1 cellular context compared by ENCODE assay signal in the genomic region with DNA sequence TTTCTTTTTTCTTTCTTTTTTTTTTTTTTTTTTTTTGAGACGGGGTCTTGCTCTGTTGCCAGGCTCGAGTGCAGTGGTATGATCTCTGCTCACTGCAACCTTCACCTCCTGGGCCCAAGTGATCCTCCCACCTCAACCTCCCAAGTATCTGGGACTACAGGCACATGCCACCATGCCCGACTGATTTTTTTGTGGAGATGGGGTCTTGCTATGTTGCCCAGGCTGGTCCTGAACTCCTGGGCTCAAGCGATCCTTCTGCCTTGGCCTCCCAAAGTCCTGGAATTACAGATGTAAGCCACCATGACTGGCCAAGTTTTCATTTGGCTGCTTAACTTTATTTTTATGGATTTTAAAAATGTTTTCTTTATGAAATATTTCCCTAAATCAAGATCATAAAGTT.
A peak's percentile ranks its signal among the peaks of the same experiment; 100 is the strongest.
TF ChIP-seq lines count a peak whose summit lies in the region.

No MANE protein-coding gene starts in this region.

TF ChIP-seq in HEK293, 187 proteins besides CTCF, POLR2A, EP300 and RAD21:
- peak; percentile 78 for TF ChIP-seq ZNF121 (tag by site-specific recombination; IDR thresholded peaks at IDR 0.05)
